ENCODE assay signal across 28 cellular contexts in the genomic region with DNA sequence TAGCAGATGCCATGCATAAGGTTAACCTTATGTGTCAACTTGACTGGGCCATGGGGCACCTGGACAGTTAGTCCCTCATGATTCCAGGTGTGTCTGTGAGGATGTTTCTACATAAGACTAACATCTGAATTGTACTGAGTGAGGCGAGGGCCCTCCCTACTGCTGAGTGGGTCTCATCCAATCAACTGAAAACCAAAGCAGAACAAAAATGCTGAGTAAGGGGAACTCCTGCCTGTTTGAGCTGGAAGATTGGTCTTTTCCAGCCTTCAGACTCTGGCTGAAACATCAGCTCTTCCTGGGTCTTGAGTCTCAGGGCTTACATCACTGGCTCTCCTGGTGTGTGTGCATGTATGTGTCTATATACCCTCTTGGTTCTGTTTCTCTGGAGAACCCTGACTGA.
"Had no signal": no experiment of that assay in that cellular context is flagged by ENCODE, and none has a peak within 500 bp of the region (broad histone marks: within the 10 kb centered on the region; RNA-seq: fewer than 3 reads in every experiment).

No MANE protein-coding gene starts in this region.

- H3K27me3 Mint-ChIP-seq: activated CD4-positive, alpha-beta memory T cell treated with anti-CD3 and anti-CD28 coated beads for 36 hours; activated CD4-positive, alpha-beta T cell treated with anti-CD3 and anti-CD28 coated beads, Interleukin-2, amount 10 ng/mL, durations not matched to agents 7 days and 5 days had no signal

- H3K27ac ChIP-seq: body of pancreas, VCaP had no signal

- FAIRE-seq: bronchial epithelial cell had no signal

- H3K4me2 ChIP-seq: SK-N-SH had no signal

- H3K4me3 ChIP-seq: body of pancreas had no signal

- H3K27me3 ChIP-seq: body of pancreas had no signal

- DNase-seq: activated CD4-positive, alpha-beta memory T cell treated with anti-CD3 and anti-CD28 coated beads for 36 hours; activated CD4-positive, alpha-beta T cell treated with anti-CD3 and anti-CD28 coated beads, Interleukin-2, amount 10 ng/mL, durations not matched to agents 7 days and 5 days; activated CD4-positive, CD25-positive, alpha-beta regulatory T cell; activated CD8-positive, alpha-beta memory T cell treated with anti-CD3 and anti-CD28 coated beads for 24 hours; activated gamma-delta T cell treated with Interleukin-2 at 50 U/mL for 16 hours; activated naive CD4-positive, alpha-beta T cell treated with anti-CD3 and anti-CD28 coated beads, Interleukin-2, amount 50 U/mL, for 16 hours; activated T-cell treated with anti-CD3 and anti-CD28 coated beads, Interleukin-2, amount 50 U/mL, for 72 hours; aorta; body of pancreas; central memory CD4-positive, alpha-beta T cell; NCI-H1092; NCI-H1417 treated with DMSO at 0.1 percent for 48 hours; NCI-H1694; NCI-H2029; NCI-H2107; NCI-H2171 treated with DMSO at 0.1 percent for 48 hours; NCI-H345; NCI-H510A; NCI-H526 treated with DMSO at 0.1 percent for 48 hours; NCI-H82; RPMI8226; SK-N-SH; T-helper 1 cell had no signal

- H3K4me3 Mint-ChIP-seq: activated CD4-positive, alpha-beta memory T cell treated with anti-CD3 and anti-CD28 coated beads for 36 hours; activated CD4-positive, alpha-beta T cell treated with anti-CD3 and anti-CD28 coated beads, Interleukin-2, amount 10 ng/mL, durations not matched to agents 7 days and 5 days; activated T-cell treated with anti-CD3 and anti-CD28 coated beads, Interleukin-2, amount 50 U/mL, for 72 hours had no signal

- ATAC-seq: activated T-cell treated with anti-CD3 and anti-CD28 coated beads, Interleukin-2, amount 50 U/mL, for 72 hours; body of pancreas; Panc1; Right ventricle myocardium inferior had no signal

- H3K9ac ChIP-seq: SK-N-SH had no signal

- H3K9me3 ChIP-seq: body of pancreas had no signal

- H3K27ac Mint-ChIP-seq: activated CD4-positive, alpha-beta memory T cell treated with anti-CD3 and anti-CD28 coated beads for 36 hours; activated CD4-positive, alpha-beta T cell treated with anti-CD3 and anti-CD28 coated beads, Interleukin-2, amount 10 ng/mL, durations not matched to agents 7 days and 5 days; activated T-cell treated with anti-CD3 and anti-CD28 coated beads, Interleukin-2, amount 50 U/mL, for 72 hours; activated T-helper 2 cell treated with anti-CD3 and anti-CD28 coated beads, Interferon-gamma antibody, Interleukin-2, Interleukin-4, amounts not matched to agents 10 μg/mL and 5 μg/mL and 100 μg/mL, durations not matched to agents 14 hours and 24 hours and 36 hours had no signal
